1 cellular context compared by ENCODE assay signal in genomic region chr5:152107225-152107624, GRCh38.
TF ChIP-seq lines count a peak whose summit lies in the region.

No MANE protein-coding gene starts in this region.

TF ChIP-seq in WTC11, 78 proteins besides CTCF, POLR2A, EP300 and RAD21 (continued from another document):
- no peak for TF ChIP-seq FOXP4 (CRISPR knock-in tag; IDR thresholded peaks at IDR 0.05)
- TF ChIP-seq ZNF671 (CRISPR knock-in tag; IDR thresholded peaks at IDR 0.05) = no peak
- TF ChIP-seq TEAD4 (CRISPR knock-in tag; IDR thresholded peaks at IDR 0.05) = no peak
TF ChIP-seq in WTC11: peak in this region for 0.
